In the genomic region with DNA sequence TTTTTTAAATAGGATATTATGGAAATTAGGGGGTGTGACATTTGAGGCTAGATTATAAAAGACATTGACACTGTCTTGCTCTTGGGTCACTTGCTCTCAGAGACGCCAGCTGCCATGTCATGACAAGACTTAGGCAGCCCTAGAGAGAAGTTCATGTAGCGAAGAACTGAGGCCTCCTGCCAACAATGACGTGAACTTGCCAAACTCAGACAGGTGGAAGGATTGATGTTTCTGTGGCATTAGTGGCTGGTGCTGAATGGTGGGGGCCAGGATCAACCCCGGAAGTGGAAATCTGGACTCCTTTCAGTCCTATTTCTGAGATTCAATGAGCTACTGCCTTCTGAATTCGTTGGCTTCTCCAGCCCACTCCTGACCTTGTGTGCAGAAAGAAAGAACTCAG, we compare ENCODE assay signal across 27 cellular contexts. TPM values are rescaled to one million over a fixed set of nuclear protein-coding genes. Genes with fewer than 3 reads are reported as not detected.
DNase-seq lines count a peak whose midpoint lies in the region; ATAC-seq, FAIRE-seq and TF ChIP-seq lines count a peak whose summit lies in the region.
"Had no signal": no experiment of that assay in that cellular context is flagged by ENCODE, and none has a peak within 500 bp of the region (broad histone marks: within the 10 kb centered on the region; RNA-seq: fewer than 3 reads in every experiment).

No MANE protein-coding gene starts in this region.

- DNase-seq in heart left ventricle (no peak), Right ventricle myocardium inferior (ENCODE audit: missing footprints) (no peak), K562 (ENCODE audit: extremely low read depth in 1 of 4, low spot score in 3 of 4) (no peak), neural crest cell (ENCODE audit: low read depth, low spot score) (no peak), tibial artery (no peak)
- no peak for DNase-seq in stimulated activated CD4-positive, alpha-beta T cell treated with anti-CD3 and anti-CD28 coated beads, Interleukin-2, amount 100 ng/mL, for 24 hours
- DNase-seq: 8988T; ACHN; BE2C; CD4-positive, alpha-beta T cell; COR-L47; H7; KG1; NCI-H1105 treated with DMSO at 0.1 percent for 48 hours; NCI-H146; NCI-H1930; NCI-H2107; NCI-H748 treated with DMSO at 0.1 percent for 48 hours; NK-92 treated with Interleukin-12 subunit alpha and Interleukin-12 subunit beta, amount 100 ng/mL, for 24 hours; RPMI8226; SIG-M5 had no signal

- no peak for ATAC-seq in heart left ventricle
- no peak for ATAC-seq in Right ventricle myocardium inferior
- ATAC-seq in K562, result no peak
- no peak for ATAC-seq in HG03439 (IDR thresholded peaks at IDR 0.05; ENCODE audit: unreplicated experiment)
- ATAC-seq: GM12878 had no signal

- H3K9me3 Mint-ChIP-seq in neural crest cell, result no peaks in the 10 kb centered on the region
- H3K9me3 Mint-ChIP-seq: CD4-positive, alpha-beta T cell had no signal

- H3K4me3 ChIP-seq in heart left ventricle (no peak overlapping the region), K562 (no peak overlapping the region), tibial artery (no peak overlapping the region)
- H3K4me3 ChIP-seq: GM12878, GM23248, MG63, SK-N-MC had no signal

- H3K9me3 ChIP-seq in heart left ventricle, result no peaks in the 10 kb centered on the region
- H3K9me3 ChIP-seq in K562 (replicated peaks; ENCODE audit: control insufficient read depth, insufficient read depth, low read depth, low read length), result no peaks in the 10 kb centered on the region
- H3K9me3 ChIP-seq in tibial artery, result no peaks in the 10 kb centered on the region
- H3K9me3 ChIP-seq: BE2C, MG63 had no signal

- peaks cover 19% of the 10 kb centered on the region for H3K4me1 Mint-ChIP-seq in neural crest cell

- peaks cover 5% of the 10 kb centered on the region for H4K20me1 ChIP-seq in K562 (replicated peaks; ENCODE audit: control insufficient read depth, insufficient read depth, low read length)

- no peak overlapping the region for H3K4me2 ChIP-seq in K562 (ENCODE audit: insufficient read depth, low read length)

- H3K36me3 ChIP-seq in heart left ventricle, result peaks cover 0 to 72% (median 0%) of the 10 kb centered on the region in 9 donors
- no peaks in the 10 kb centered on the region for H3K36me3 ChIP-seq in K562 (ENCODE audit: control insufficient read depth, insufficient read depth, low read length)
- H3K36me3 ChIP-seq in tibial artery, result no peaks in the 10 kb centered on the region
- H3K36me3 ChIP-seq: BE2C, MG63 had no signal

- no peak for TF ChIP-seq CTCF in heart left ventricle (IDR thresholded peaks at IDR 0.05)
- no peak for TF ChIP-seq CTCF in K562 (IDR thresholded peaks at IDR 0.05 in 2 of 3, conservative IDR thresholded peaks at IDR 0.05 in 1 of 3; ENCODE audit: insufficient read depth in 2 of 3, low read depth in 1 of 3, low read length in 3 of 3)
- no peak for TF ChIP-seq CTCF in neural crest cell (conservative IDR thresholded peaks at IDR 0.05)
- TF ChIP-seq CTCF in tibial artery (IDR thresholded peaks at IDR 0.05), result no peak

- BruUV-seq in K562 (replicated peaks; lab: Mats Ljungman, UMichigan), result no TSS peak

- H3K27ac ChIP-seq in heart left ventricle (peak overlapping the region in 9 of 12 donors; percentile 43 to 80 (median 52)), K562 (ENCODE audit: extremely low read depth, low read depth, low read length) (no peak overlapping the region), tibial artery (peak overlapping the region; percentile 53 to 63)
- H3K27ac ChIP-seq: GM23248, SK-N-MC had no signal

- H3K27me3 ChIP-seq in heart left ventricle (no peaks in the 10 kb centered on the region), K562 (ENCODE audit: control insufficient read depth in 2 of 2, insufficient read depth in 2 of 2, low read length in 2 of 2) (peaks cover 43 to 50% of the 10 kb centered on the region in 2 experiments), tibial artery (no peaks in the 10 kb centered on the region)
- H3K27me3 ChIP-seq: BE2C, MG63 had no signal

- 83 to 88% (median 85%) methylated on average over 5 of the region's 5 CpGs for WGBS in heart left ventricle, 4 donors
- 0% methylated on average over 5 of the region's 5 CpGs for WGBS in K562 (ENCODE audit: insufficient coverage, low coverage, missing lambda C conversion rate)

- H3K27me3 Mint-ChIP-seq in neural crest cell (ENCODE audit: low read depth), result no peaks in the 10 kb centered on the region
- H3K27me3 Mint-ChIP-seq: CD4-positive, alpha-beta T cell had no signal

- TF ChIP-seq EP300 in K562 (IDR thresholded peaks at IDR 0.05; ENCODE audit: low read length), result no peak

- no peaks in the 10 kb centered on the region for H3K79me2 ChIP-seq in K562 (ENCODE audit: control insufficient read depth, insufficient read depth, low read length)

- H2AFZ ChIP-seq in K562 (ENCODE audit: low read depth, low read length), result no peak overlapping the region
- H2AFZ ChIP-seq: GM23248 had no signal

- peak overlapping the region; percentile 78 for H3K27ac Mint-ChIP-seq in neural crest cell (ENCODE audit: unreplicated experiment)
- H3K27ac Mint-ChIP-seq: CD4-positive, alpha-beta T cell had no signal

- intact Hi-C loops in heart left ventricle (cut with DNase I) (no loop called here), Right ventricle myocardium inferior (cut with DNase I) (no loop called here), K562 (cut with micrococcal nuclease) (no loop called here), tibial artery (cut with DNase I; ENCODE audit: low total_unique reads) (no loop called here)

- H3K9me1 ChIP-seq in K562 (ENCODE audit: control insufficient read depth, insufficient read depth, low read length), result no peaks in the 10 kb centered on the region

- TF ChIP-seq POLR2A in heart left ventricle (IDR thresholded peaks at IDR 0.05) (no peak), K562 (conservative IDR thresholded peaks at IDR 0.05) (no peak)

- H3K4me1 ChIP-seq in heart left ventricle, result peaks cover 0 to 44% (median 15%) of the 10 kb centered on the region in 12 donors
- H3K4me1 ChIP-seq in K562 (replicated peaks in 1 of 2; ENCODE audit: control insufficient read depth in 2 of 2, insufficient read depth in 2 of 2, low read length in 2 of 2), result peaks cover 3 to 4% of the 10 kb centered on the region in 2 experiments; a peak in 2 of 5 replicates
- H3K4me1 ChIP-seq in tibial artery, result peaks cover 0 to 84% (median 37%) of the 10 kb centered on the region in 4 donors
- H3K4me1 ChIP-seq: BE2C had no signal

- no peak overlapping the region for H3K4me3 Mint-ChIP-seq in neural crest cell
- H3K4me3 Mint-ChIP-seq: CD4-positive, alpha-beta T cell had no signal

- POLR2A ChIA-PET in K562 (lab: Yijun Ruan, JAX), result no interaction called here

- no peak overlapping the region for H3K9ac ChIP-seq in K562 (ENCODE audit: insufficient read depth in 1 of 2, low read depth in 2 of 2, low read length in 2 of 2)
- H3K9ac ChIP-seq: GM23248 had no signal

- TF ChIP-seq RAD21 in K562 (CRISPR knock-in tag; conservative IDR thresholded peaks at IDR 0.05 in 1 of 2, IDR thresholded peaks at IDR 0.05 in 1 of 2), result no peak

- no peaks in the 10 kb centered on the region for H3K36me3 Mint-ChIP-seq in neural crest cell (ENCODE audit: low read depth)

- in situ Hi-C loops in K562 (cut with MboI), result no loop called here

- CTCF ChIA-PET in K562 (lab: Yijun Ruan, JAX; ENCODE audit: low intra/inter-chr PET ratio), result interaction anchor here (0.6 kb wide), 1 partner anchor 584 kb away, joined by 3 read pairs; no protein-coding TSS in a partner anchor

- no peak for FAIRE-seq in K562 (lab: Jason Lieb, UNC)
- FAIRE-seq: G401.6, GM12878 had no signal

RNA-seq across cellular contexts. Expression of a gene that starts 14.7 kb away (rescaled TPM):
- total RNA-seq in heart left ventricle, result 10 to 100 TPM in 2 of 9 donors, 1 to 10 TPM in 7; 2.6 to 51.2 (median 5.1) TPM
- polyA plus RNA-seq in heart left ventricle, result 1 to 10 TPM; 1.3 to 2.5 TPM
- total RNA-seq in Right ventricle myocardium inferior, result 6.7 TPM
- 0.16 TPM in 1 of 2 replicates, not detected in the other for total RNA-seq in K562 (2011; cell fraction: chromatin; rRNA removed; ENCODE audit: low replicate concordance)
- total RNA-seq in K562 (2011; cell fraction: nucleolus; rRNA removed), result not detected in 2 replicates
- total RNA-seq in K562 (2011; cell fraction: nucleoplasm; rRNA removed), result not detected in 2 replicates
- 0.18 TPM in 1 of 2 replicates, not detected in the other for total RNA-seq in K562 (2014; rRNA removed)
- total RNA-seq in K562 (2014; rRNA removed; fragmentation: Illumina TruSeq; extraction: Trizol), result 0.07 and 0.19 TPM in 2 replicates
- total RNA-seq in K562 (2015; rRNA removed; fragmentation: Illumina TruSeq; extraction: Trizol), result 0.49 and 0.54 TPM in 2 replicates
- 0.38 and 0.42 TPM in 2 replicates for total RNA-seq in K562 (2021)
- 0.26 TPM in 1 of 2 replicates, not detected in the other for polyA plus RNA-seq in K562 (2011; rRNA removed)
- polyA plus RNA-seq in K562 (2011; cell fraction: cytosol; rRNA removed), result 0.12 TPM in 1 of 2 replicates, not detected in the other
- not detected in 2 replicates for polyA plus RNA-seq in K562 (2011; cell fraction: nucleus; rRNA removed)
- polyA plus RNA-seq in K562 (2012), result 0.17 and 0.42 TPM in 2 replicates
- 0.07 TPM in 1 of 2 replicates, not detected in the other for polyA plus RNA-seq in K562 (2014; fragmentation: Illumina TruSeq; extraction: Trizol)
- under 1 TPM in 1 of 2 experiments, not detected in 1; 0.10 TPM for polyA plus RNA-seq in K562 (2014; fragmentation: Nextera tagmentation; extraction: Ambion mirVana)
- polyA plus RNA-seq in K562 (2014; rRNA removed), result 0.15 TPM in 1 of 2 replicates, not detected in the other
- not detected in 2 replicates for polyA minus RNA-seq in K562 (2011; rRNA and poly(A)+ RNA removed)
- not detected in 2 replicates for polyA minus RNA-seq in K562 (2011; cell fraction: cytosol; rRNA and poly(A)+ RNA removed)
- polyA minus RNA-seq in K562 (2011; cell fraction: nucleus; rRNA and poly(A)+ RNA removed), result not detected in 2 replicates
- not detected in 2 replicates for total RNA-seq in neural crest cell
- total RNA-seq: GM23248 had no signal

RNA-seq across cellular contexts. Expression of a gene that starts 60.0 kb away (rescaled TPM):
- total RNA-seq in heart left ventricle, result 100 to 1,000 TPM in 1 of 9 donors, 10 to 100 TPM in 8; 24.6 to 105 (median 31.3) TPM
- 10 to 100 TPM; 26.0 to 62.0 TPM for polyA plus RNA-seq in heart left ventricle
- 40.2 TPM for total RNA-seq in Right ventricle myocardium inferior
- 9.9 and 28.2 TPM in 2 replicates for total RNA-seq in K562 (2011; cell fraction: chromatin; rRNA removed; ENCODE audit: low replicate concordance)
- total RNA-seq in K562 (2011; cell fraction: nucleolus; rRNA removed), result 8.5 and 9.1 TPM in 2 replicates
- total RNA-seq in K562 (2011; cell fraction: nucleoplasm; rRNA removed), result 22.7 and 45.6 TPM in 2 replicates
- 91.6 and 175 TPM in 2 replicates for total RNA-seq in K562 (2014; rRNA removed)
- 91.6 and 104 TPM in 2 replicates for total RNA-seq in K562 (2014; rRNA removed; fragmentation: Illumina TruSeq; extraction: Trizol)
- total RNA-seq in K562 (2015; rRNA removed; fragmentation: Illumina TruSeq; extraction: Trizol), result 109 and 133 TPM in 2 replicates
- 88.1 and 91.7 TPM in 2 replicates for total RNA-seq in K562 (2021)
- polyA plus RNA-seq in K562 (2011; rRNA removed), result 112 and 150 TPM in 2 replicates
- 24.6 and 48.8 TPM in 2 replicates for polyA plus RNA-seq in K562 (2011; cell fraction: cytosol; rRNA removed)
- 21.2 and 33.4 TPM in 2 replicates for polyA plus RNA-seq in K562 (2011; cell fraction: nucleus; rRNA removed)
- polyA plus RNA-seq in K562 (2012), result 180 and 182 TPM in 2 replicates
- 95.1 and 98.0 TPM in 2 replicates for polyA plus RNA-seq in K562 (2014; fragmentation: Illumina TruSeq; extraction: Trizol)
- 10 to 100 TPM; 71.8 to 83.9 TPM for polyA plus RNA-seq in K562 (2014; fragmentation: Nextera tagmentation; extraction: Ambion mirVana)
- polyA plus RNA-seq in K562 (2014; rRNA removed), result 74.0 and 79.0 TPM in 2 replicates
- 54.9 and 62.4 TPM in 2 replicates for polyA minus RNA-seq in K562 (2011; rRNA and poly(A)+ RNA removed)
- 38.1 and 43.6 TPM in 2 replicates for polyA minus RNA-seq in K562 (2011; cell fraction: cytosol; rRNA and poly(A)+ RNA removed)
- 17.1 and 33.5 TPM in 2 replicates for polyA minus RNA-seq in K562 (2011; cell fraction: nucleus; rRNA and poly(A)+ RNA removed)
- total RNA-seq in neural crest cell, result 87.0 and 94.6 TPM in 2 replicates
